In genomic region chr19:16825312-16826168, GRCh38 we compare ENCODE assay signal across 8 cellular contexts. TPM values are rescaled to one million over a fixed set of nuclear protein-coding genes. Genes with fewer than 3 reads are reported as not detected.
DNase-seq lines count a peak whose midpoint lies in the region; ATAC-seq and TF ChIP-seq lines count a peak whose summit lies in the region.

No MANE protein-coding gene starts in this region.

- in situ Hi-C loops in KBM-7 (cut with MboI; ENCODE audit: low pct_unique_long_range_greater_than_20kb, low sequenced_read_pairs) (no loop called here), gastrocnemius medialis (cut with MboI; ENCODE audit: low sequenced_read_pairs in 4 of 4) (loop anchor here in 1 of 4 donors (25.0 kb wide), 1 partner anchor 263 kb away; the partner anchor contains the start of gene SLC35E1)

- no peaks in the 10 kb centered on the region for H3K9me3 ChIP-seq in BLaER1
- no peaks in the 10 kb centered on the region for H3K9me3 ChIP-seq in gastrocnemius medialis

- ATAC-seq in gastrocnemius medialis (peak; percentile 9 to 17), GM18517 (IDR thresholded peaks at IDR 0.05; ENCODE audit: unreplicated experiment) (no peak), HG03571 (IDR thresholded peaks at IDR 0.05; ENCODE audit: unreplicated experiment) (no peak)

- H3K36me3 ChIP-seq in BLaER1 = 0 out of 2 replicates have a peak, but pooled peaks cover 2% of the 10 kb centered on the region
- H3K36me3 ChIP-seq in gastrocnemius medialis = no peaks in the 10 kb centered on the region

- no peak overlapping the region for H3K4me3 ChIP-seq in BLaER1
- H3K4me3 ChIP-seq in gastrocnemius medialis = peak overlapping the region; percentile 21 to 75 (median 48)

- peak; percentile 9 for DNase-seq in KBM-7
- peak in 37 of 58 donors; percentile 9 to 71 (median 28) for DNase-seq in anterior cingulate cortex (lab: John Stamatoyannopoulos, UW)
- DNase-seq in iPS DF 19.7 (ENCODE audit: low read depth, low spot score) = peak; percentile 57
- peak; percentile 23 to 39 for DNase-seq in gastrocnemius medialis
- no peak for DNase-seq in mesenteric fat pad (ENCODE audit: low spot score)

- H3K27ac ChIP-seq in BLaER1 (no peak overlapping the region), gastrocnemius medialis (peak overlapping the region; percentile 46 to 67 (median 54))

- no peak for TF ChIP-seq POLR2A in gastrocnemius medialis (IDR thresholded peaks at IDR 0.05)

- intact Hi-C loops in gastrocnemius medialis (cut with DNase I; ENCODE audit: low total_unique reads) = loop anchor here (2.0 to 10.0 kb wide), 2 partner anchors 55 to 221 kb away; no protein-coding TSS in a partner anchor

- H3K27me3 ChIP-seq in BLaER1 (no peaks in the 10 kb centered on the region), gastrocnemius medialis (no peaks in the 10 kb centered on the region)

- H4K20me1 ChIP-seq in BLaER1 = peaks cover 9% of the 10 kb centered on the region

- no peak for TF ChIP-seq CTCF in gastrocnemius medialis (IDR thresholded peaks at IDR 0.05 in 4 of 5, conservative IDR thresholded peaks at IDR 0.05 in 1 of 5)

- H3K9ac ChIP-seq in BLaER1 = no peak overlapping the region

- H3K4me2 ChIP-seq in BLaER1 = peak overlapping the region; percentile 65

- peaks cover 24% of the 10 kb centered on the region for H3K4me1 ChIP-seq in BLaER1
- H3K4me1 ChIP-seq in gastrocnemius medialis = peaks cover 15 to 25% of the 10 kb centered on the region in 2 donors

RNA-seq across cellular contexts. Expression of gene SIN3B, which starts 3.7 kb away (rescaled TPM):
- 10 to 100 TPM; 11.6 to 15.2 (median 14.3) TPM for total RNA-seq in gastrocnemius medialis
- total RNA-seq in mesenteric fat pad = 72.9 TPM

Comparison
In these comparisons a context has a peak if more than half of its experiments do, and no peak if none do; other contexts are left out.
1. ATAC-seq: peak in gastrocnemius medialis (2 of 2); none in GM18517 (single experiment) and HG03571 (single experiment).